ENCODE assay signal across 1 cellular context in genomic region chr11:6682591-6682935, GRCh38.
TF ChIP-seq lines count a peak whose summit lies in the region.

No MANE protein-coding gene starts in this region.

TF ChIP-seq in GM23338, 12 proteins besides CTCF, POLR2A, EP300 and RAD21 (continued from another document):
- TF ChIP-seq ZNF462 (CRISPR knock-in tag; IDR thresholded peaks at IDR 0.05) = no peak
- no peak for TF ChIP-seq POLR2AphosphoS5 (IDR thresholded peaks at IDR 0.05; ENCODE audit: low read depth)
